Comparison of ENCODE assay signal across 25 cellular contexts in genomic region chr22:17869285-17870096, GRCh38.
A peak's percentile ranks its signal among the peaks of the same experiment; 100 is the strongest.
DNase-seq lines count a peak whose midpoint lies in the region; ATAC-seq and TF ChIP-seq lines count a peak whose summit lies in the region.
"Had no signal": no experiment of that assay in that cellular context is flagged by ENCODE, and none has a peak within 500 bp of the region (broad histone marks: within the 10 kb centered on the region; RNA-seq: fewer than 3 reads in every experiment).

No MANE protein-coding gene starts in this region.

- no peaks in the 10 kb centered on the region for H3K79me2 ChIP-seq in osteoblast (ENCODE audit: insufficient read depth, low read length)

- in situ Hi-C loops in transverse colon (cut with MboI; ENCODE audit: low pct_ligation_motif_present in 1 of 4, low pct_unique_long_range_greater_than_20kb in 1 of 4, low sequenced_read_pairs in 3 of 4), result no loop called here

- DNase-seq in heart right ventricle (no peak), cardiac septum (ENCODE audit: low spot score) (no peak), osteoblast (ENCODE audit: insufficient read length, low spot score, missing footprints) (peak; percentile 83), transverse colon (peak; percentile 43), lower lobe of right lung (no peak), NCI-H446 treated with DMSO at 0.1 percent for 48 hours (lab: John Stamatoyannopoulos, UW) (no peak)
- DNase-seq: activated CD4-positive, alpha-beta T cell treated with anti-CD3 and anti-CD28 coated beads, Interleukin-2, amount 50 U/mL, for 4 hours; activated effector memory CD4-positive, alpha-beta T cell treated with Interleukin-2 at 50 U/mL for 16 hours; activated naive CD8-positive, alpha-beta T cell treated with anti-CD3 and anti-CD28 coated beads, Interleukin-2, amount 50 U/mL, for 24 hours; CD8-positive, alpha-beta T cell; mesendoderm; naive thymus-derived CD4-positive, alpha-beta T cell; NCI-H1092; NCI-H1930; NCI-H2227 treated with DMSO at 0.1 percent for 48 hours; NCI-H748 treated with DMSO at 0.1 percent for 48 hours; stimulated activated CD4-positive, alpha-beta T cell treated with anti-CD3 and anti-CD28 coated beads, Interleukin-12 subunit alpha, Interleukin-12 subunit beta, amount 100 ng/mL, for 4 hours; upper lobe of left lung; WERI-Rb-1 had no signal

- H3K4me3 ChIP-seq in heart right ventricle (no peak overlapping the region), osteoblast (ENCODE audit: insufficient read depth, low read length) (no peak overlapping the region), transverse colon (no peak overlapping the region), lower lobe of right lung (no peak overlapping the region)
- H3K4me3 ChIP-seq: coronary artery, upper lobe of left lung had no signal

- TF ChIP-seq CTCF in heart right ventricle (IDR thresholded peaks at IDR 0.05), result no peak
- TF ChIP-seq CTCF in osteoblast (IDR thresholded peaks at IDR 0.05; ENCODE audit: extremely low read depth, low read depth, low read length), result no peak
- no peak for TF ChIP-seq CTCF in transverse colon (IDR thresholded peaks at IDR 0.05)
- no peak for TF ChIP-seq CTCF in lower lobe of right lung (IDR thresholded peaks at IDR 0.05)

- whole genome bisulfite sequencing in heart right ventricle, 2 donors, result 61 to 69% methylated on average over 9 of the region's 9 CpGs
- WGBS in transverse colon (ENCODE audit: low coverage in 1 of 2), 2 donors, result 56% methylated on average over 9 of the region's 9 CpGs; no CpG with 5 or more reads in 1 of the 2 donors

- no peak overlapping the region for H2AFZ ChIP-seq in osteoblast (ENCODE audit: low read length)

- no peaks in the 10 kb centered on the region for H3K27me3 ChIP-seq in heart right ventricle
- H3K27me3 ChIP-seq in osteoblast (ENCODE audit: insufficient read depth, low read length), result no peaks in the 10 kb centered on the region
- H3K27me3 ChIP-seq in transverse colon, result no peaks in the 10 kb centered on the region
- H3K27me3 ChIP-seq in lower lobe of right lung (ENCODE audit: low read depth), result no peaks in the 10 kb centered on the region
- H3K27me3 ChIP-seq: upper lobe of left lung had no signal

- no peak overlapping the region for H3K4me2 ChIP-seq in osteoblast (ENCODE audit: insufficient read depth, low read length)

- ATAC-seq in heart right ventricle (no peak), esophagus mucosa (peak; percentile 30), lower lobe of right lung (no peak), GM21367 (IDR thresholded peaks at IDR 0.05; ENCODE audit: unreplicated experiment) (no peak)
- ATAC-seq: activated naive CD8-positive, alpha-beta T cell treated with anti-CD3 and anti-CD28 coated beads, Interleukin-2, amount 50 U/mL, for 24 hours; CD8-positive, alpha-beta T cell; HCT116; naive thymus-derived CD4-positive, alpha-beta T cell; right cardiac atrium had no signal

- intact Hi-C loops in heart right ventricle (cut with DNase I) (loop anchor here in 1 of 10 donors (5.0 kb wide), 1 partner anchor 37 kb away; no protein-coding TSS in a partner anchor), cardiac septum (cut with DNase I) (loop anchor here (5.0 kb wide), 1 partner anchor 37 kb away; no protein-coding TSS in a partner anchor), transverse colon (cut with DNase I; ENCODE audit: low total_unique reads) (no loop called here), lower lobe of right lung (cut with DNase I) (no loop called here)

- TF ChIP-seq POLR2A in transverse colon (IDR thresholded peaks at IDR 0.05), result no peak

- no peaks in the 10 kb centered on the region for H3K9me3 ChIP-seq in heart right ventricle
- no peaks in the 10 kb centered on the region for H3K9me3 ChIP-seq in osteoblast (ENCODE audit: low read depth, low read length)
- H3K9me3 ChIP-seq in transverse colon, result no peaks in the 10 kb centered on the region
- H3K9me3 ChIP-seq in lower lobe of right lung, result no peaks in the 10 kb centered on the region
- H3K9me3 ChIP-seq: upper lobe of left lung had no signal

- H3K27ac ChIP-seq in heart right ventricle (peak overlapping the region in 6 of 10 donors; percentile 10 to 44 (median 36)), osteoblast (ENCODE audit: low read depth, low read length) (no peak overlapping the region), transverse colon (peak overlapping the region; percentile 74 to 80 (median 77)), lower lobe of right lung (no peak overlapping the region)
- H3K27ac ChIP-seq: coronary artery, HL-60, upper lobe of left lung, WERI-Rb-1 had no signal

- H4K20me1 ChIP-seq in osteoblast (ENCODE audit: insufficient read depth, low read length), result no peaks in the 10 kb centered on the region

- TF ChIP-seq EP300 in transverse colon (IDR thresholded peaks at IDR 0.05; ENCODE audit: low read depth), result no peak

- H3K4me1 ChIP-seq in heart right ventricle (peaks cover 7 to 54% (median 22%) of the 10 kb centered on the region in 9 donors), osteoblast (ENCODE audit: insufficient read depth, low read length) (no peaks in the 10 kb centered on the region), transverse colon (peaks cover 31 to 59% (median 44%) of the 10 kb centered on the region in 4 donors), lower lobe of right lung (no peaks in the 10 kb centered on the region)
- H3K4me1 ChIP-seq: upper lobe of left lung had no signal

- peaks cover 0 to 88% (median 34%) of the 10 kb centered on the region in 9 donors for H3K36me3 ChIP-seq in heart right ventricle
- H3K36me3 ChIP-seq in osteoblast (ENCODE audit: insufficient read depth, low read length), result peaks cover 61% of the 10 kb centered on the region
- H3K36me3 ChIP-seq in transverse colon, result peaks cover 0 to 20% (median 6%) of the 10 kb centered on the region in 4 donors
- H3K36me3 ChIP-seq in lower lobe of right lung, result peaks cover 63% of the 10 kb centered on the region

Comparison
In these comparisons a context has a peak if more than half of its experiments do, and no peak if none do; other contexts are left out.
1. DNase-seq: peak in osteoblast (single experiment) and transverse colon (single experiment); none in heart right ventricle (0 of 2), cardiac septum (single experiment), lower lobe of right lung (single experiment) and NCI-H446 treated with DMSO at 0.1 percent for 48 hours (single experiment).
2. H3K27ac ChIP-seq: peak in heart right ventricle (6 of 10) and transverse colon (4 of 4); none in osteoblast (single experiment) and lower lobe of right lung (single experiment).